Comparison of ENCODE assay signal across 28 cellular contexts in genomic region chr9:109534151-109534550, GRCh38.
"Had no signal": no experiment of that assay in that cellular context is flagged by ENCODE, and none has a peak within 500 bp of the region (broad histone marks: within the 10 kb centered on the region; RNA-seq: fewer than 3 reads in every experiment).

No MANE protein-coding gene starts in this region.

- H3K27ac ChIP-seq: stomach, suprapubic skin, testis, thoracic aorta, thyroid gland, tibial artery, tibial nerve, transverse colon, upper lobe of left lung, upper lobe of right lung, uterus, vagina had no signal

- H3K27ac Mint-ChIP-seq: stimulated activated effector memory CD8-positive, alpha-beta T cell treated with anti-CD3 and anti-CD28 coated beads, Interleukin-12 subunit alpha, Interleukin-12 subunit beta, amount 100 ng/mL, for 72 hours; stimulated activated memory B cell treated with anti-CD40 and anti-IgM and Interleukin-4, amounts not matched to agents 10 μg/mL and 1 μg/mL and 100 μg/mL, for 72 hours; stimulated activated naive B cell treated with anti-CD40 and anti-IgM and Interleukin-4, amounts not matched to agents 10 μg/mL and 1 μg/mL and 100 μg/mL, for 72 hours; stimulated activated naive CD8-positive, alpha-beta T cell treated with anti-CD3 and anti-CD28 coated beads, Interleukin-15, Interleukin-2, amounts not matched to agents 100 ng/mL and 50 ng/mL, for 24 hours; type B pancreatic cell had no signal

- H3K4me3 ChIP-seq: stomach, suprapubic skin, thoracic aorta, thyroid gland, tibial artery, tibial nerve, transverse colon, upper lobe of left lung, upper lobe of right lung, uterus, vagina had no signal

- H3K4me1 ChIP-seq: stomach, testis, thyroid gland, tibial artery, tibial nerve, transverse colon, upper lobe of left lung, upper lobe of right lung, uterus, vagina had no signal

- DNase-seq: stimulated activated CD4-positive, alpha-beta T cell treated with anti-CD3 and anti-CD28 coated beads, Interleukin-2, amount 100 ng/mL, for 48 hours; stimulated activated CD4-positive, alpha-beta T cell treated with anti-CD3 and anti-CD28 coated beads, Interleukin-4, amount 100 ng/mL, for 1 hour; stimulated activated CD4-positive, alpha-beta T cell treated with anti-CD3 and anti-CD28 coated beads, Interleukin-4, amount 100 ng/mL, for 24 hours; stimulated activated CD4-positive, alpha-beta T cell treated with anti-CD3 and anti-CD28 coated beads, Interleukin-4, amount 100 ng/mL, for 4 hours; stimulated activated CD8-positive, alpha-beta memory T cell treated with anti-CD3 and anti-CD28 coated beads, Interleukin-4, amount 100 ng/mL, for 48 hours; stimulated activated naive B cell treated with anti-CD40 and anti-IgM and Interleukin-4, amounts not matched to agents 10 μg/mL and 1 μg/mL and 100 μg/mL, for 72 hours; stimulated activated naive CD4-positive, alpha-beta T cell; stimulated activated naive CD4-positive, alpha-beta T cell treated with Interleukin-2 at 50 U/mL for 16 hours; stimulated activated naive CD8-positive, alpha-beta T cell treated with anti-CD3 and anti-CD28 coated beads, Interleukin-15, amount 100 ng/mL, for 72 hours; stimulated activated naive CD8-positive, alpha-beta T cell treated with anti-CD3 and anti-CD28 coated beads, Interleukin-15, Interleukin-2, amounts not matched to agents 100 U/mL and 50 U/mL, for 24 hours; stomach; substantia nigra; testis; thyroid gland; tibial artery; transverse colon; trophoblast cell; upper lobe of right lung; uterus had no signal

- H3K4me3 Mint-ChIP-seq: stimulated activated effector memory CD8-positive, alpha-beta T cell treated with anti-CD3 and anti-CD28 coated beads, Interleukin-12 subunit alpha, Interleukin-12 subunit beta, amount 100 ng/mL, for 72 hours; stimulated activated memory B cell treated with anti-CD40 and anti-IgM and Interleukin-4, amounts not matched to agents 10 μg/mL and 1 μg/mL and 100 μg/mL, for 72 hours; stimulated activated naive B cell treated with anti-CD40 and anti-IgM and Interleukin-4, amounts not matched to agents 10 μg/mL and 1 μg/mL and 100 μg/mL, for 72 hours; stimulated activated naive CD8-positive, alpha-beta T cell treated with anti-CD3 and anti-CD28 coated beads, Interleukin-15, amount 100 ng/mL, for 72 hours; stimulated activated naive CD8-positive, alpha-beta T cell treated with anti-CD3 and anti-CD28 coated beads, Interleukin-15, Interleukin-2, amounts not matched to agents 100 ng/mL and 50 ng/mL, for 24 hours; type B pancreatic cell had no signal

- ATAC-seq: stimulated activated effector memory CD8-positive, alpha-beta T cell treated with anti-CD3 and anti-CD28 coated beads, Interleukin-12 subunit alpha, Interleukin-12 subunit beta, amount 100 ng/mL, for 72 hours; stimulated activated memory B cell treated with anti-CD40 and anti-IgM and Interleukin-4, amounts not matched to agents 10 μg/mL and 1 μg/mL and 100 μg/mL, for 72 hours; stimulated activated naive B cell treated with anti-CD40 and anti-IgM and Interleukin-4, amounts not matched to agents 10 μg/mL and 1 μg/mL and 100 μg/mL, for 72 hours; stimulated activated naive CD8-positive, alpha-beta T cell treated with anti-CD3 and anti-CD28 coated beads, Interleukin-15, amount 100 ng/mL, for 72 hours; stimulated activated naive CD8-positive, alpha-beta T cell treated with anti-CD3 and anti-CD28 coated beads, Interleukin-15, Interleukin-2, amounts not matched to agents 100 U/mL and 50 U/mL, for 24 hours; upper lobe of right lung had no signal

- H3K27me3 Mint-ChIP-seq: stimulated activated naive CD8-positive, alpha-beta T cell treated with anti-CD3 and anti-CD28 coated beads, Interleukin-15, amount 100 ng/mL, for 72 hours had no signal

- H3K4me1 Mint-ChIP-seq: stimulated activated effector memory CD8-positive, alpha-beta T cell treated with anti-CD3 and anti-CD28 coated beads, Interleukin-12 subunit alpha, Interleukin-12 subunit beta, amount 100 ng/mL, for 72 hours; stimulated activated memory B cell treated with anti-CD40 and anti-IgM and Interleukin-4, amounts not matched to agents 10 μg/mL and 1 μg/mL and 100 μg/mL, for 72 hours; stimulated activated naive B cell treated with anti-CD40 and anti-IgM and Interleukin-4, amounts not matched to agents 10 μg/mL and 1 μg/mL and 100 μg/mL, for 72 hours; stimulated activated naive CD8-positive, alpha-beta T cell treated with anti-CD3 and anti-CD28 coated beads, Interleukin-15, amount 100 ng/mL, for 72 hours had no signal

- H3K36me3 ChIP-seq: stomach, suprapubic skin, thoracic aorta, thyroid gland, tibial artery, tibial nerve, transverse colon, upper lobe of left lung, upper lobe of right lung, uterus, vagina had no signal

- H3K36me3 Mint-ChIP-seq: stimulated activated effector memory CD8-positive, alpha-beta T cell treated with anti-CD3 and anti-CD28 coated beads, Interleukin-12 subunit alpha, Interleukin-12 subunit beta, amount 100 ng/mL, for 72 hours; stimulated activated memory B cell treated with anti-CD40 and anti-IgM and Interleukin-4, amounts not matched to agents 10 μg/mL and 1 μg/mL and 100 μg/mL, for 72 hours; stimulated activated naive B cell treated with anti-CD40 and anti-IgM and Interleukin-4, amounts not matched to agents 10 μg/mL and 1 μg/mL and 100 μg/mL, for 72 hours; type B pancreatic cell had no signal

- H3K27me3 ChIP-seq: testis, thyroid gland, upper lobe of left lung, upper lobe of right lung, uterus, vagina had no signal

- H3K9me3 Mint-ChIP-seq: stimulated activated naive CD8-positive, alpha-beta T cell treated with anti-CD3 and anti-CD28 coated beads, Interleukin-15, Interleukin-2, amounts not matched to agents 100 ng/mL and 50 ng/mL, for 24 hours; type B pancreatic cell had no signal
